In genomic region chr17:47352848-47353247, GRCh38 we compare ENCODE assay signal across 33 cellular contexts.
"Had no signal": no experiment of that assay in that cellular context is flagged by ENCODE, and none has a peak within 500 bp of the region (broad histone marks: within the 10 kb centered on the region; RNA-seq: fewer than 3 reads in every experiment).

No MANE protein-coding gene starts in this region.

- H3K27me3 ChIP-seq: ascending aorta, cardiac muscle cell, dorsolateral prefrontal cortex, left lung, sigmoid colon, upper lobe of left lung, vagina had no signal

- H3K4me1 Mint-ChIP-seq: brain, neural crest cell had no signal

- H3K36me3 Mint-ChIP-seq: activated naive CD4-positive, alpha-beta T cell treated with anti-CD3 and anti-CD28 coated beads, Interleukin-2, amount 10 ng/mL, durations not matched to agents 7 days and 5 days had no signal

- ATAC-seq: activated CD4-positive, alpha-beta T cell treated with anti-CD3 and anti-CD28 coated beads for 36 hours; activated CD8-positive, alpha-beta memory T cell treated with anti-CD3 and anti-CD28 coated beads, Interleukin-2, amount 10 ng/mL, durations not matched to agents 7 days and 5 days; activated CD8-positive, alpha-beta T cell treated with anti-CD3 and anti-CD28 coated beads, Interleukin-2, amount 10 ng/mL, durations not matched to agents 7 days and 5 days; left lung; lower lobe of right lung; naive thymus-derived CD8-positive, alpha-beta T cell; psoas muscle; stimulated activated memory B cell treated with anti-CD40 and anti-IgM and Interleukin-4, amounts not matched to agents 10 μg/mL and 1 μg/mL and 100 μg/mL, for 72 hours; stimulated activated naive CD8-positive, alpha-beta T cell treated with anti-CD3 and anti-CD28 coated beads, Interleukin-15, amount 100 ng/mL, for 72 hours had no signal

- H3K36me3 ChIP-seq: cardiac muscle cell, left lung, lower lobe of right lung, sigmoid colon, upper lobe of left lung, vagina had no signal

- H3K27me3 Mint-ChIP-seq: activated CD4-positive, alpha-beta T cell treated with anti-CD3 and anti-CD28 coated beads for 36 hours; activated CD8-positive, alpha-beta memory T cell treated with anti-CD3 and anti-CD28 coated beads, Interleukin-2, amount 10 ng/mL, durations not matched to agents 7 days and 5 days; activated naive CD4-positive, alpha-beta T cell treated with anti-CD3 and anti-CD28 coated beads, Interleukin-2, amount 10 ng/mL, durations not matched to agents 7 days and 5 days; activated naive CD8-positive, alpha-beta T cell treated with anti-CD3 and anti-CD28 coated beads, Interleukin-2, amount 10 ng/mL, durations not matched to agents 7 days and 5 days; naive thymus-derived CD8-positive, alpha-beta T cell; stimulated activated memory B cell treated with anti-CD40 and anti-IgM and Interleukin-4, amounts not matched to agents 10 μg/mL and 1 μg/mL and 100 μg/mL, for 72 hours; stimulated activated naive CD8-positive, alpha-beta T cell treated with anti-CD3 and anti-CD28 coated beads, Interleukin-15, amount 100 ng/mL, for 72 hours had no signal

- H3K27ac Mint-ChIP-seq: activated CD4-positive, alpha-beta T cell treated with anti-CD3 and anti-CD28 coated beads for 36 hours; activated CD8-positive, alpha-beta memory T cell treated with anti-CD3 and anti-CD28 coated beads, Interleukin-2, amount 10 ng/mL, durations not matched to agents 7 days and 5 days; activated CD8-positive, alpha-beta T cell treated with anti-CD3 and anti-CD28 coated beads, Interleukin-2, amount 10 ng/mL, durations not matched to agents 7 days and 5 days; activated naive CD4-positive, alpha-beta T cell treated with anti-CD3 and anti-CD28 coated beads, Interleukin-2, amount 10 ng/mL, durations not matched to agents 7 days and 5 days; activated naive CD8-positive, alpha-beta T cell treated with anti-CD3 and anti-CD28 coated beads, Interleukin-2, amount 10 ng/mL, durations not matched to agents 7 days and 5 days; activated T-helper 1 cell treated with anti-CD3 and anti-CD28 coated beads, Interleukin-12 subunit alpha, Interleukin-12 subunit beta, Interleukin-2, Interleukin-4 antibody, amounts not matched to agents 30 ng/mL and 10 ng/mL and 1 ng/mL, durations not matched to agents 14 hours and 24 hours and 36 hours; brain; naive thymus-derived CD8-positive, alpha-beta T cell; stimulated activated memory B cell treated with anti-CD40 and anti-IgM and Interleukin-4, amounts not matched to agents 10 μg/mL and 1 μg/mL and 100 μg/mL, for 72 hours; stimulated activated naive CD8-positive, alpha-beta T cell treated with anti-CD3 and anti-CD28 coated beads, Interleukin-15, amount 100 ng/mL, for 72 hours had no signal

- DNase-seq: activated CD4-positive, alpha-beta T cell treated with anti-CD3 and anti-CD28 coated beads for 36 hours; activated CD4-positive, CD25-positive, alpha-beta regulatory T cell; activated CD8-positive, alpha-beta memory T cell treated with anti-CD3 and anti-CD28 coated beads, Interleukin-2, amount 10 ng/mL, durations not matched to agents 7 days and 5 days; activated CD8-positive, alpha-beta T cell treated with anti-CD3 and anti-CD28 coated beads, Interleukin-2, amount 10 ng/mL, durations not matched to agents 7 days and 5 days; activated effector memory CD4-positive, alpha-beta T cell treated with anti-CD3 and anti-CD28 coated beads, Interleukin-2, amount 50 U/mL, for 16 hours; activated naive CD4-positive, alpha-beta T cell treated with anti-CD3 and anti-CD28 coated beads, Interleukin-2, amount 10 ng/mL, durations not matched to agents 7 days and 5 days; activated naive CD8-positive, alpha-beta T cell treated with anti-CD3 and anti-CD28 coated beads, Interleukin-2, amount 10 ng/mL, durations not matched to agents 7 days and 5 days; activated T-cell treated with anti-CD3 and anti-CD28 coated beads for 4 hours; dorsolateral prefrontal cortex; effector memory CD4-positive, alpha-beta T cell; kidney glomerular epithelial cell; left lung; lower lobe of right lung; mesenchymal stem cell; naive thymus-derived CD8-positive, alpha-beta T cell; occipital lobe; psoas muscle; sigmoid colon; small intestine; stimulated activated CD4-positive, alpha-beta T cell treated with anti-CD3 and anti-CD28 coated beads, Interleukin-4, amount 100 ng/mL, for 4 hours; stimulated activated CD8-positive, alpha-beta memory T cell treated with anti-CD3 and anti-CD28 coated beads, Interleukin-4, amount 100 ng/mL, for 48 hours; stimulated activated naive CD8-positive, alpha-beta T cell treated with anti-CD3 and anti-CD28 coated beads, Interleukin-15, amount 100 ng/mL, for 72 hours; substantia nigra; upper lobe of left lung had no signal

- H3K9me3 Mint-ChIP-seq: activated T-helper 1 cell treated with anti-CD3 and anti-CD28 coated beads, Interleukin-12 subunit alpha, Interleukin-12 subunit beta, Interleukin-2, Interleukin-4 antibody, amounts not matched to agents 30 ng/mL and 10 ng/mL and 1 ng/mL, durations not matched to agents 14 hours and 24 hours and 36 hours; stimulated activated memory B cell treated with anti-CD40 and anti-IgM and Interleukin-4, amounts not matched to agents 10 μg/mL and 1 μg/mL and 100 μg/mL, for 72 hours; stimulated activated naive CD8-positive, alpha-beta T cell treated with anti-CD3 and anti-CD28 coated beads, Interleukin-15, amount 100 ng/mL, for 72 hours had no signal

- H3K4me3 ChIP-seq: ascending aorta, cardiac muscle cell, coronary artery, dorsolateral prefrontal cortex, left lung, lower lobe of right lung, psoas muscle, sigmoid colon, upper lobe of left lung, vagina had no signal

- H3K4me3 Mint-ChIP-seq: activated CD4-positive, alpha-beta T cell treated with anti-CD3 and anti-CD28 coated beads for 36 hours; activated CD8-positive, alpha-beta memory T cell treated with anti-CD3 and anti-CD28 coated beads, Interleukin-2, amount 10 ng/mL, durations not matched to agents 7 days and 5 days; activated CD8-positive, alpha-beta T cell treated with anti-CD3 and anti-CD28 coated beads, Interleukin-2, amount 10 ng/mL, durations not matched to agents 7 days and 5 days; activated naive CD4-positive, alpha-beta T cell treated with anti-CD3 and anti-CD28 coated beads, Interleukin-2, amount 10 ng/mL, durations not matched to agents 7 days and 5 days; activated naive CD8-positive, alpha-beta T cell treated with anti-CD3 and anti-CD28 coated beads, Interleukin-2, amount 10 ng/mL, durations not matched to agents 7 days and 5 days; activated T-helper 1 cell treated with anti-CD3 and anti-CD28 coated beads, Interleukin-12 subunit alpha, Interleukin-12 subunit beta, Interleukin-2, Interleukin-4 antibody, amounts not matched to agents 30 ng/mL and 10 ng/mL and 1 ng/mL, durations not matched to agents 14 hours and 24 hours and 36 hours; brain; naive thymus-derived CD8-positive, alpha-beta T cell; neural crest cell; stimulated activated memory B cell treated with anti-CD40 and anti-IgM and Interleukin-4, amounts not matched to agents 10 μg/mL and 1 μg/mL and 100 μg/mL, for 72 hours; stimulated activated naive CD8-positive, alpha-beta T cell treated with anti-CD3 and anti-CD28 coated beads, Interleukin-15, amount 100 ng/mL, for 72 hours had no signal

- FAIRE-seq: frontal cortex, small intestine had no signal
